In the genomic region with DNA sequence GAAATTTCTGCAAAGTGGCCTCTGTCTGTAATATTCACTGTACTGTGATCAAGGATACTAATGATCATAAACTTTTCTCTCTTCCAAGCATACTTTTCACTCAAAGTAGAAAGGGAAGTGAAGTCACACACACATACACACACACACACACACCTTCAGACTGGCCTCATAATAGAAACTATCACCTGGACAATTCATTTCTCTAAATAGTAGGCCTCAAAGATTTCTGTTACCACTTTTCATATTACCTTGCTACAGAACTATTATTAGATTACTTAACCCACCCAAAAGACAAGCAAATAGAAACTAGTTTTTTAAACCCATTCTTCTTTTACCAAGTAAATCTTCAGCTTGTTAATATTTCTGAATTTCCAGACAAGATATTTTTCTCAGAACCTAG, we compare ENCODE assay signal across 24 cellular contexts. TPM values are rescaled to one million over a fixed set of nuclear protein-coding genes. Genes with fewer than 3 reads are reported as not detected.
DNase-seq lines count a peak whose midpoint lies in the region; ATAC-seq and TF ChIP-seq lines count a peak whose summit lies in the region.
"Had no signal": no experiment of that assay in that cellular context is flagged by ENCODE, and none has a peak within 500 bp of the region (broad histone marks: within the 10 kb centered on the region; RNA-seq: fewer than 3 reads in every experiment).

No MANE protein-coding gene starts in this region.

- H3K4me3 Mint-ChIP-seq in activated CD8-positive, alpha-beta T cell treated with anti-CD3 and anti-CD28 coated beads for 36 hours = no peak overlapping the region
- H3K4me3 Mint-ChIP-seq: dendritic cell treated with granulocyte-macrophage colony-stimulating factor and Interleukin-4, amounts not matched to agents 40 ng/mL and 50 ng/mL, for 4 days; memory B cell; naive thymus-derived CD4-positive, alpha-beta T cell had no signal

- H3K27ac Mint-ChIP-seq in activated CD8-positive, alpha-beta T cell treated with anti-CD3 and anti-CD28 coated beads for 36 hours = no peak overlapping the region
- H3K27ac Mint-ChIP-seq: activated T-helper 2 cell treated with anti-CD3 and anti-CD28 coated beads, Interferon-gamma antibody, Interleukin-2, Interleukin-4, amounts not matched to agents 10 μg/mL and 5 μg/mL and 100 μg/mL, durations not matched to agents 14 hours and 24 hours and 36 hours; dendritic cell treated with granulocyte-macrophage colony-stimulating factor and Interleukin-4, amounts not matched to agents 40 ng/mL and 50 ng/mL, for 4 days; memory B cell; naive thymus-derived CD4-positive, alpha-beta T cell had no signal

- no peaks in the 10 kb centered on the region for H3K36me3 Mint-ChIP-seq in activated CD8-positive, alpha-beta T cell treated with anti-CD3 and anti-CD28 coated beads for 36 hours (ENCODE audit: low read depth)
- H3K36me3 Mint-ChIP-seq: memory B cell; naive thymus-derived CD4-positive, alpha-beta T cell had no signal

- ATAC-seq in GM18502 (IDR thresholded peaks at IDR 0.05; ENCODE audit: poor library complexity, unreplicated experiment) = peak; percentile 73
- ATAC-seq in GM21360 (IDR thresholded peaks at IDR 0.05; ENCODE audit: unreplicated experiment) = peak; percentile 56
- ATAC-seq in HG02763 (IDR thresholded peaks at IDR 0.05; ENCODE audit: unreplicated experiment) = peak; percentile 67
- peak; percentile 57 for ATAC-seq in HG03520 (IDR thresholded peaks at IDR 0.05; ENCODE audit: unreplicated experiment)
- ATAC-seq in activated CD8-positive, alpha-beta T cell treated with anti-CD3 and anti-CD28 coated beads for 36 hours = no peak
- ATAC-seq in Right ventricle myocardium superior (ENCODE audit: poor library complexity) = no peak
- ATAC-seq: naive thymus-derived CD4-positive, alpha-beta T cell; sciatic nerve; stimulated activated naive CD8-positive, alpha-beta T cell treated with anti-CD3 and anti-CD28 coated beads, Interleukin-15, Interleukin-2, amounts not matched to agents 100 U/mL and 50 U/mL, for 24 hours had no signal

- H3K4me1 Mint-ChIP-seq in activated CD8-positive, alpha-beta T cell treated with anti-CD3 and anti-CD28 coated beads for 36 hours (ENCODE audit: low read depth) = no peaks in the 10 kb centered on the region
- H3K4me1 Mint-ChIP-seq: memory B cell had no signal

- DNase-seq in COLO829 (ENCODE audit: low spot score) (no peak), Right ventricle myocardium superior (no peak), KBM-7 (no peak)
- DNase-seq in activated CD8-positive, alpha-beta T cell treated with anti-CD3 and anti-CD28 coated beads for 36 hours = no peak
- DNase-seq: activated CD4-positive, CD25-positive, alpha-beta regulatory T cell; GDM1; hypothalamus; naive thymus-derived CD4-positive, alpha-beta T cell; NCI-H1092 treated with DMSO at 0.1 percent for 48 hours; NCI-H526 treated with DMSO at 0.1 percent for 48 hours; pancreas; stimulated activated naive CD8-positive, alpha-beta T cell treated with anti-CD3 and anti-CD28 coated beads, Interleukin-15, Interleukin-2, amounts not matched to agents 100 U/mL and 50 U/mL, for 24 hours; trophoblast cell had no signal

- H3K27me3 Mint-ChIP-seq in activated CD8-positive, alpha-beta T cell treated with anti-CD3 and anti-CD28 coated beads for 36 hours = peaks cover 4% of the 10 kb centered on the region
- H3K27me3 Mint-ChIP-seq: dendritic cell treated with granulocyte-macrophage colony-stimulating factor and Interleukin-4, amounts not matched to agents 40 ng/mL and 50 ng/mL, for 4 days; memory B cell had no signal

- in situ Hi-C loops in KBM-7 (cut with MboI; ENCODE audit: low pct_unique_long_range_greater_than_20kb, low sequenced_read_pairs) = no loop called here

- TF ChIP-seq CTCF in activated CD8-positive, alpha-beta T cell treated with anti-CD3 and anti-CD28 coated beads for 36 hours (IDR thresholded peaks at IDR 0.05) = no peak

- CTCF ChIA-PET in activated CD8-positive, alpha-beta T cell treated with anti-CD3 and anti-CD28 coated beads for 36 hours (lab: Charles Lee) = no interaction called here

- POLR2A ChIA-PET in activated CD8-positive, alpha-beta T cell treated with anti-CD3 and anti-CD28 coated beads for 36 hours (lab: Charles Lee) = no interaction called here

- no peaks in the 10 kb centered on the region for H3K9me3 Mint-ChIP-seq in activated CD8-positive, alpha-beta T cell treated with anti-CD3 and anti-CD28 coated beads for 36 hours
- H3K9me3 Mint-ChIP-seq: activated T-helper 2 cell treated with anti-CD3 and anti-CD28 coated beads, Interferon-gamma antibody, Interleukin-2, Interleukin-4, amounts not matched to agents 10 μg/mL and 5 μg/mL and 100 μg/mL, durations not matched to agents 14 hours and 24 hours and 36 hours; dendritic cell treated with granulocyte-macrophage colony-stimulating factor and Interleukin-4, amounts not matched to agents 40 ng/mL and 50 ng/mL, for 4 days; memory B cell had no signal

- intact Hi-C loops in activated CD8-positive, alpha-beta T cell treated with anti-CD3 and anti-CD28 coated beads for 36 hours (cut with micrococcal nuclease) = no loop called here
- intact Hi-C loops in Right ventricle myocardium superior (cut with DNase I) = no loop called here

RNA-seq across cellular contexts. Expression of a gene that starts 12.2 kb away (rescaled TPM):
- not detected for total RNA-seq in activated CD8-positive, alpha-beta T cell treated with anti-CD3 and anti-CD28 coated beads for 36 hours
- total RNA-seq in Right ventricle myocardium superior = not detected
- total RNA-seq: A673; activated T-helper 2 cell treated with anti-CD3 and anti-CD28 coated beads, Interferon-gamma antibody, Interleukin-2, Interleukin-4, amounts not matched to agents 10 μg/mL and 5 μg/mL and 100 μg/mL, durations not matched to agents 14 hours and 24 hours and 36 hours; bronchial epithelial cell; fibroblast of villous mesenchyme; naive thymus-derived CD4-positive, alpha-beta T cell had no signal

RNA-seq across cellular contexts. Expression of a gene that starts 25.3 kb away (rescaled TPM):
- total RNA-seq in activated CD8-positive, alpha-beta T cell treated with anti-CD3 and anti-CD28 coated beads for 36 hours = not detected
- 2.1 TPM for total RNA-seq in Right ventricle myocardium superior
- total RNA-seq: A673; activated T-helper 2 cell treated with anti-CD3 and anti-CD28 coated beads, Interferon-gamma antibody, Interleukin-2, Interleukin-4, amounts not matched to agents 10 μg/mL and 5 μg/mL and 100 μg/mL, durations not matched to agents 14 hours and 24 hours and 36 hours; bronchial epithelial cell; fibroblast of villous mesenchyme had no signal

Comparison
In these comparisons a context has a peak if more than half of its experiments do, and no peak if none do; other contexts are left out.
1. ATAC-seq: peak in GM18502 (single experiment), GM21360 (single experiment), HG02763 (single experiment) and HG03520 (single experiment); none in activated CD8-positive, alpha-beta T cell treated with anti-CD3 and anti-CD28 coated beads for 36 hours (single experiment) and Right ventricle myocardium superior (single experiment).